In genomic region chr3:171809513-171810277, GRCh38 we compare ENCODE assay signal across 1 cellular context.
TF ChIP-seq lines count a peak whose summit lies in the region.

No MANE protein-coding gene starts in this region.

TF ChIP-seq in GM23338, 12 proteins besides CTCF, POLR2A, EP300 and RAD21 (continued from another document):
- TF ChIP-seq ETS1 (IDR thresholded peaks at IDR 0.05) (no peak), EZH2phosphoT487 (IDR thresholded peaks at IDR 0.05; ENCODE audit: unreplicated experiment) (no peak), ZNF114 (CRISPR knock-in tag; IDR thresholded peaks at IDR 0.05) (no peak)
- TF ChIP-seq, protein P1, sequence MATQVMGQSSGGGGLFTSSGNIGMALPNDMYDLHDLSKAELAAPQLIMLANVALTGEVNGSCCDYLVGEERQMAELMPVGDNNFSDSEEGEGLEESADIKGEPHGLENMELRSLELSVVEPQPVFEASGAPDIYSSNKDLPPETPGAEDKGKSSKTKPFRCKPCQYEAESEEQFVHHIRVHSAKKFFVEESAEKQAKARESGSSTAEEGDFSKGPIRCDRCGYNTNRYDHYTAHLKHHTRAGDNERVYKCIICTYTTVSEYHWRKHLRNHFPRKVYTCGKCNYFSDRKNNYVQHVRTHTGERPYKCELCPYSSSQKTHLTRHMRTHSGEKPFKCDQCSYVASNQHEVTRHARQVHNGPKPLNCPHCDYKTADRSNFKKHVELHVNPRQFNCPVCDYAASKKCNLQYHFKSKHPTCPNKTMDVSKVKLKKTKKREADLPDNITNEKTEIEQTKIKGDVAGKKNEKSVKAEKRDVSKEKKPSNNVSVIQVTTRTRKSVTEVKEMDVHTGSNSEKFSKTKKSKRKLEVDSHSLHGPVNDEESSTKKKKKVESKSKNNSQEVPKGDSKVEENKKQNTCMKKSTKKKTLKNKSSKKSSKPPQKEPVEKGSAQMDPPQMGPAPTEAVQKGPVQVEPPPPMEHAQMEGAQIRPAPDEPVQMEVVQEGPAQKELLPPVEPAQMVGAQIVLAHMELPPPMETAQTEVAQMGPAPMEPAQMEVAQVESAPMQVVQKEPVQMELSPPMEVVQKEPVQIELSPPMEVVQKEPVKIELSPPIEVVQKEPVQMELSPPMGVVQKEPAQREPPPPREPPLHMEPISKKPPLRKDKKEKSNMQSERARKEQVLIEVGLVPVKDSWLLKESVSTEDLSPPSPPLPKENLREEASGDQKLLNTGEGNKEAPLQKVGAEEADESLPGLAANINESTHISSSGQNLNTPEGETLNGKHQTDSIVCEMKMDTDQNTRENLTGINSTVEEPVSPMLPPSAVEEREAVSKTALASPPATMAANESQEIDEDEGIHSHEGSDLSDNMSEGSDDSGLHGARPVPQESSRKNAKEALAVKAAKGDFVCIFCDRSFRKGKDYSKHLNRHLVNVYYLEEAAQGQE (IDR thresholded peaks at IDR 0.05; ENCODE audit: unreplicated experiment) = no peak
